8 cellular contexts compared by ENCODE assay signal in genomic region chr4:184514121-184514988, GRCh38. TPM values are rescaled to one million over a fixed set of nuclear protein-coding genes. Genes with fewer than 3 reads are reported as not detected.
A peak's percentile ranks its signal among the peaks of the same experiment; 100 is the strongest.
DNase-seq lines count a peak whose midpoint lies in the region; ATAC-seq and TF ChIP-seq lines count a peak whose summit lies in the region.

No MANE protein-coding gene starts in this region.

- peak overlapping the region; percentile 78 for H3K4me2 ChIP-seq in mammary epithelial cell (ENCODE audit: insufficient read depth, low read depth, low read length)

- no peaks in the 10 kb centered on the region for H3K27me3 ChIP-seq in mammary epithelial cell (ENCODE audit: insufficient read depth, low read length)

- peak; percentile 83 for DNase-seq in activated effector memory CD4-positive, alpha-beta T cell treated with anti-CD3 and anti-CD28 coated beads, Interleukin-2, amount 50 U/mL, for 16 hours
- no peak for DNase-seq in activated effector memory CD4-positive, alpha-beta T cell treated with Interleukin-2 at 50 U/mL for 16 hours
- peak; percentile 91 for DNase-seq in SIG-M5 treated with dmso at 0.1 percent for 504 hours (lab: John Stamatoyannopoulos, UW; ENCODE audit: unreplicated experiment)
- peak; percentile 84 for DNase-seq in mammary epithelial cell
- peak; percentile 22 to 84 for DNase-seq in lung microvascular endothelial cell (ENCODE audit: low read depth in 2 of 2)
- DNase-seq in stimulated activated CD8-positive, alpha-beta memory T cell treated with anti-CD3 and anti-CD28 coated beads, Interleukin-4, amount 100 ng/mL, for 48 hours = peak; percentile 82
- DNase-seq in NCI-H146 (lab: John Stamatoyannopoulos, UW) = no peak

- H2AFZ ChIP-seq in mammary epithelial cell (ENCODE audit: low read depth, low read length) = peak overlapping the region; percentile 62

- TF ChIP-seq CTCF in mammary epithelial cell (conservative IDR thresholded peaks at IDR 0.05 in 1 of 2, IDR thresholded peaks at IDR 0.05 in 1 of 2; ENCODE audit: extremely low read depth in 1 of 2, insufficient read depth in 1 of 2, low read depth in 1 of 2, low read length in 2 of 2) = no peak

- H3K79me2 ChIP-seq in mammary epithelial cell (ENCODE audit: insufficient read depth, low read length) = no peaks in the 10 kb centered on the region

- peak; percentile 96 for ATAC-seq in HG02973 (IDR thresholded peaks at IDR 0.05; ENCODE audit: unreplicated experiment)

- no peaks in the 10 kb centered on the region for H3K36me3 ChIP-seq in mammary epithelial cell (ENCODE audit: insufficient read depth, low read length)

- in situ Hi-C loops in mammary epithelial cell (cut with MboI; ENCODE audit: low sequenced_read_pairs in 2 of 2) = no loop called here

- intact Hi-C loops in mammary epithelial cell (cut with micrococcal nuclease) = loop anchor here (2.0 kb wide), 2 partner anchors 14 to 40 kb away; partner anchors contain the start of gene IRF2

- H3K9me3 ChIP-seq in mammary epithelial cell (replicated peaks; ENCODE audit: insufficient read depth, low read length) = no peaks in the 10 kb centered on the region

- H3K9ac ChIP-seq in mammary epithelial cell (ENCODE audit: insufficient read depth, low read length) = no peak overlapping the region

- dilution Hi-C loops in mammary epithelial cell (cut with HindIII; ENCODE audit: low sequenced_read_pairs) = no loop called here

- WGBS in mammary epithelial cell (ENCODE audit: low coverage, missing lambda C conversion rate) = 6% methylated on average over 8 of the region's 8 CpGs

- CTCF ChIA-PET in mammary epithelial cell (lab: Charles Lee; ENCODE audit: low non-redundant PET) = no interaction called here

- peaks cover 26% of the 10 kb centered on the region for H3K4me1 ChIP-seq in mammary epithelial cell (ENCODE audit: insufficient read depth, low read length)

- H3K27ac ChIP-seq in mammary epithelial cell (ENCODE audit: insufficient read depth, low read depth, low read length) = peak overlapping the region; percentile 35

- no TSS peak for BruUV-seq in mammary epithelial cell (replicated peaks; lab: Mats Ljungman, UMichigan)

- peak overlapping the region; percentile 4 to 27 (median 13) for H3K4me3 ChIP-seq in mammary epithelial cell (replicated peaks in 1 of 3; ENCODE audit: insufficient read depth in 1 of 3, low read depth in 2 of 3, low read length in 3 of 3)

- H4K20me1 ChIP-seq in mammary epithelial cell (ENCODE audit: insufficient read depth, low read length) = no peaks in the 10 kb centered on the region

RNA-seq across cellular contexts. Expression of gene IRF2, which starts 40.0 kb away (rescaled TPM):
- total RNA-seq in mammary epithelial cell (10 to 100 TPM; 22.0 to 23.3 TPM), lung microvascular endothelial cell (16.3 and 20.6 TPM in 2 replicates)
- 24.1 TPM for polyA plus RNA-seq in mammary epithelial cell
- 31.3 TPM for polyA minus RNA-seq in mammary epithelial cell

Comparison
In these comparisons a context has a peak if more than half of its experiments do, and no peak if none do; other contexts are left out.
1. DNase-seq: peak in activated effector memory CD4-positive, alpha-beta T cell treated with anti-CD3 and anti-CD28 coated beads, Interleukin-2, amount 50 U/mL, for 16 hours (single experiment), SIG-M5 treated with dmso at 0.1 percent for 504 hours (single experiment), mammary epithelial cell (single experiment), lung microvascular endothelial cell (2 of 2) and stimulated activated CD8-positive, alpha-beta memory T cell treated with anti-CD3 and anti-CD28 coated beads, Interleukin-4, amount 100 ng/mL, for 48 hours (single experiment); none in activated effector memory CD4-positive, alpha-beta T cell treated with Interleukin-2 at 50 U/mL for 16 hours (single experiment) and NCI-H146 (single experiment).